In the genomic region with DNA sequence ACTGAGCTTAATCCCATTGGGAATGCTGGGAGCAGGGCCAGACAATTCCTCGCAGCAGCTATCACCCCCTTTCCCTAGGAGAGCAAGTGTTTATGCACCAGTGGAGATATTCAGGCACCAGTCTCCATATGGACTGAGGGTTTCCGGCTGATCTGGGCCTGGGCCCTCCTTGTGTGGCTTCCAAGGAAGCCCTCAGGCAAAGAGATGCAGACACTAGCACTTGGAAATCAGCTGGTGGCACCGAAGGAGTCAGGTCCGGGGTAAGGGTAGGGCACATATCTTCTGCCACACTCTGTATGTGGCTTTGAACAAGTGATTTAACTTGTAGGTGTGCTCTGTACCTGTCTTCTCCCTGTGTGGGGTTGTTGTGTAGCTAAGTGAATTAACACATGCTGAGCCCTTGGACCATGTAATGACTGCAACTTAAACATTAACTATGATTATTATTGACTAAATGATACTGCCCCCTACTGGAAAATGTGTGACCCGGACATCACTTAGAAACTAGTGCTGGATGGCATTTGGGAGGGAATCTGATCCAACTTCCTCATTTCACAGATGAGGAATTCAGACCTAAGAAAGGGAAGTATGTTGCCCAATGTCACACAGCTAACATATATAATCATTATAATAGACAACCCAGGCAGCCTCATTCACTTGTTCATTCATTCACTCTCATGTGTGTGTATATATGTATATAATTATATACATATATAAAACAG, we compare ENCODE assay signal across 1 cellular context.
A peak's percentile ranks its signal among the peaks of the same experiment; 100 is the strongest.
TF ChIP-seq lines count a peak whose summit lies in the region.

No MANE protein-coding gene starts in this region.

TF ChIP-seq in K562, 482 proteins besides CTCF, POLR2A, EP300 and RAD21 (continues in another document):
- TF ChIP-seq GMEB1 (CRISPR knock-in tag; IDR thresholded peaks at IDR 0.05): no peak
- no peak for TF ChIP-seq BHLHE40 (IDR thresholded peaks at IDR 0.05; ENCODE audit: low read length)
- TF ChIP-seq CEBPB (tag; IDR thresholded peaks at IDR 0.05): peak; percentile 75
- TF ChIP-seq, protein P1, sequence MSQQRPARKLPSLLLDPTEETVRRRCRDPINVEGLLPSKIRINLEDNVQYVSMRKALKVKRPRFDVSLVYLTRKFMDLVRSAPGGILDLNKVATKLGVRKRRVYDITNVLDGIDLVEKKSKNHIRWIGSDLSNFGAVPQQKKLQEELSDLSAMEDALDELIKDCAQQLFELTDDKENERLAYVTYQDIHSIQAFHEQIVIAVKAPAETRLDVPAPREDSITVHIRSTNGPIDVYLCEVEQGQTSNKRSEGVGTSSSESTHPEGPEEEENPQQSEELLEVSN (IDR thresholded peaks at IDR 0.05; ENCODE audit: borderline replicate concordance in 1 of 2, extremely low read depth in 1 of 2, insufficient read depth in 1 of 2, insufficient read length in 1 of 2, low read depth in 1 of 2, low read length in 1 of 2, poor library complexity in 1 of 2, severe bottlenecking in 1 of 2): no peak
- TF ChIP-seq ELF1 (tag; IDR thresholded peaks at IDR 0.05): peak; percentile 41; the same call in 1 of the 2 replicates
- TF ChIP-seq PTRF (tag; IDR thresholded peaks at IDR 0.05): no peak
- TF ChIP-seq, protein P2, sequence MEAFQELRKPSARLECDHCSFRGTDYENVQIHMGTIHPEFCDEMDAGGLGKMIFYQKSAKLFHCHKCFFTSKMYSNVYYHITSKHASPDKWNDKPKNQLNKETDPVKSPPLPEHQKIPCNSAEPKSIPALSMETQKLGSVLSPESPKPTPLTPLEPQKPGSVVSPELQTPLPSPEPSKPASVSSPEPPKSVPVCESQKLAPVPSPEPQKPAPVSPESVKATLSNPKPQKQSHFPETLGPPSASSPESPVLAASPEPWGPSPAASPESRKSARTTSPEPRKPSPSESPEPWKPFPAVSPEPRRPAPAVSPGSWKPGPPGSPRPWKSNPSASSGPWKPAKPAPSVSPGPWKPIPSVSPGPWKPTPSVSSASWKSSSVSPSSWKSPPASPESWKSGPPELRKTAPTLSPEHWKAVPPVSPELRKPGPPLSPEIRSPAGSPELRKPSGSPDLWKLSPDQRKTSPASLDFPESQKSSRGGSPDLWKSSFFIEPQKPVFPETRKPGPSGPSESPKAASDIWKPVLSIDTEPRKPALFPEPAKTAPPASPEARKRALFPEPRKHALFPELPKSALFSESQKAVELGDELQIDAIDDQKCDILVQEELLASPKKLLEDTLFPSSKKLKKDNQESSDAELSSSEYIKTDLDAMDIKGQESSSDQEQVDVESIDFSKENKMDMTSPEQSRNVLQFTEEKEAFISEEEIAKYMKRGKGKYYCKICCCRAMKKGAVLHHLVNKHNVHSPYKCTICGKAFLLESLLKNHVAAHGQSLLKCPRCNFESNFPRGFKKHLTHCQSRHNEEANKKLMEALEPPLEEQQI (IDR thresholded peaks at IDR 0.05): no peak
- TF ChIP-seq, protein P3, sequence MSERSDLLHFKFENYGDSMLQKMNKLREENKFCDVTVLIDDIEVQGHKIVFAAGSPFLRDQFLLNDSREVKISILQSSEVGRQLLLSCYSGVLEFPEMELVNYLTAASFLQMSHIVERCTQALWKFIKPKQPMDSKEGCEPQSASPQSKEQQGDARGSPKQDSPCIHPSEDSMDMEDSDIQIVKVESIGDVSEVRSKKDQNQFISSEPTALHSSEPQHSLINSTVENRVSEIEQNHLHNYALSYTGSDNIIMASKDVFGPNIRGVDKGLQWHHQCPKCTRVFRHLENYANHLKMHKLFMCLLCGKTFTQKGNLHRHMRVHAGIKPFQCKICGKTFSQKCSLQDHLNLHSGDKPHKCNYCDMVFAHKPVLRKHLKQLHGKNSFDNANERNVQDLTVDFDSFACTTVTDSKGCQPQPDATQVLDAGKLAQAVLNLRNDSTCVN (CRISPR knock-in tag; IDR thresholded peaks at IDR 0.05): no peak
- no peak for TF ChIP-seq HCFC1 (IDR thresholded peaks at IDR 0.05; ENCODE audit: low read depth, low read length)
- TF ChIP-seq, protein P4, sequence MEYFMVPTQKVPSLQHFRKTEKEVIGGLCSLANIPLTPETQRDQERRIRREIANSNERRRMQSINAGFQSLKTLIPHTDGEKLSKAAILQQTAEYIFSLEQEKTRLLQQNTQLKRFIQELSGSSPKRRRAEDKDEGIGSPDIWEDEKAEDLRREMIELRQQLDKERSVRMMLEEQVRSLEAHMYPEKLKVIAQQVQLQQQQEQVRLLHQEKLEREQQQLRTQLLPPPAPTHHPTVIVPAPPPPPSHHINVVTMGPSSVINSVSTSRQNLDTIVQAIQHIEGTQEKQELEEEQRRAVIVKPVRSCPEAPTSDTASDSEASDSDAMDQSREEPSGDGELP (CRISPR knock-in tag; IDR thresholded peaks at IDR 0.05; ENCODE audit: borderline replicate concordance): no peak
- no peak for TF ChIP-seq ETV5 (CRISPR knock-in tag; IDR thresholded peaks at IDR 0.05; ENCODE audit: low read depth)
- TF ChIP-seq ZNF764 (CRISPR knock-in tag; IDR thresholded peaks at IDR 0.05; ENCODE audit: low read depth): 0 out of 2 replicates have a peak, but pooled peaks have one; percentile 41
- TF ChIP-seq NR1H2 (CRISPR knock-in tag; IDR thresholded peaks at IDR 0.05): no peak
- no peak for TF ChIP-seq TEAD2 (tag; IDR thresholded peaks at IDR 0.05)
- TF ChIP-seq PPARD (CRISPR knock-in tag; IDR thresholded peaks at IDR 0.05): no peak
- TF ChIP-seq DMBX1 (CRISPR knock-in tag; IDR thresholded peaks at IDR 0.05; ENCODE audit: borderline replicate concordance): no peak
- TF ChIP-seq NFYB (IDR thresholded peaks at IDR 0.05; ENCODE audit: extremely low read depth, insufficient read length): no peak
- TF ChIP-seq HNRNPK (IDR thresholded peaks at IDR 0.05; ENCODE audit: low read depth, low read length, poor library complexity, severe bottlenecking): no peak
- peak; percentile 77; the same call in 1 of the 2 replicates for TF ChIP-seq CTBP1 (IDR thresholded peaks at IDR 0.05; ENCODE audit: borderline replicate concordance)
- no peak for TF ChIP-seq KAT8 (IDR thresholded peaks at IDR 0.05; ENCODE audit: low read depth)
- TF ChIP-seq ZNF224 (CRISPR knock-in tag; IDR thresholded peaks at IDR 0.05): no peak
- TF ChIP-seq ATF7 (IDR thresholded peaks at IDR 0.05): no peak
- no peak for TF ChIP-seq BMI1 (IDR thresholded peaks at IDR 0.05; ENCODE audit: low read length)
- no peak for TF ChIP-seq GATAD2B (IDR thresholded peaks at IDR 0.05; ENCODE audit: borderline replicate concordance)
- TF ChIP-seq ZNF24 (IDR thresholded peaks at IDR 0.05): peak; percentile 24; the same call in 1 of the 2 replicates
- TF ChIP-seq RBM25 (IDR thresholded peaks at IDR 0.05; ENCODE audit: low read depth, low read length, severe bottlenecking): no peak
- no peak for TF ChIP-seq ZNF41 (CRISPR knock-in tag; conservative IDR thresholded peaks at IDR 0.05)
- TF ChIP-seq FOXM1 (IDR thresholded peaks at IDR 0.05; ENCODE audit: low read depth): no peak
- TF ChIP-seq FOXM1 (CRISPR knock-in tag; IDR thresholded peaks at IDR 0.05; ENCODE audit: low read depth): no peak
- TF ChIP-seq, protein P5, sequence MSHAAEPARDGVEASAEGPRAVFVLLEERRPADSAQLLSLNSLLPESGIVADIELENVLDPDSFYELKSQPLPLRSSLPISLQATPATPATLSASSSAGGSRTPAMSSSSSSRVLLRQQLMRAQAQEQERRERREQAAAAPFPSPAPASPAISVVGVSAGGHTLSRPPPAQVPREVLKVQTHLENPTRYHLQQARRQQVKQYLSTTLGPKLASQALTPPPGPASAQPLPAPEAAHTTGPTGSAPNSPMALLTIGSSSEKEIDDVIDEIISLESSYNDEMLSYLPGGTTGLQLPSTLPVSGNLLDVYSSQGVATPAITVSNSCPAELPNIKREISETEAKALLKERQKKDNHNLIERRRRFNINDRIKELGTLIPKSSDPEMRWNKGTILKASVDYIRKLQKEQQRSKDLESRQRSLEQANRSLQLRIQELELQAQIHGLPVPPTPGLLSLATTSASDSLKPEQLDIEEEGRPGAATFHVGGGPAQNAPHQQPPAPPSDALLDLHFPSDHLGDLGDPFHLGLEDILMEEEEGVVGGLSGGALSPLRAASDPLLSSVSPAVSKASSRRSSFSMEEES (CRISPR knock-in tag; IDR thresholded peaks at IDR 0.05): no peak
- TF ChIP-seq, protein P6, sequence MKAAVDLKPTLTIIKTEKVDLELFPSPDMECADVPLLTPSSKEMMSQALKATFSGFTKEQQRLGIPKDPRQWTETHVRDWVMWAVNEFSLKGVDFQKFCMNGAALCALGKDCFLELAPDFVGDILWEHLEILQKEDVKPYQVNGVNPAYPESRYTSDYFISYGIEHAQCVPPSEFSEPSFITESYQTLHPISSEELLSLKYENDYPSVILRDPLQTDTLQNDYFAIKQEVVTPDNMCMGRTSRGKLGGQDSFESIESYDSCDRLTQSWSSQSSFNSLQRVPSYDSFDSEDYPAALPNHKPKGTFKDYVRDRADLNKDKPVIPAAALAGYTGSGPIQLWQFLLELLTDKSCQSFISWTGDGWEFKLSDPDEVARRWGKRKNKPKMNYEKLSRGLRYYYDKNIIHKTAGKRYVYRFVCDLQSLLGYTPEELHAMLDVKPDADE (conservative IDR thresholded peaks at IDR 0.05; ENCODE audit: control insufficient read depth, low read depth, low read length): no peak
- TF ChIP-seq ZNF77 (CRISPR knock-in tag; IDR thresholded peaks at IDR 0.05): no peak
- no peak for TF ChIP-seq CBFA2T2 (conservative IDR thresholded peaks at IDR 0.05)
- TF ChIP-seq POLR3A (IDR thresholded peaks at IDR 0.05; ENCODE audit: borderline replicate concordance, extremely low read depth, insufficient read depth, insufficient read length): no peak
- TF ChIP-seq, protein P7, sequence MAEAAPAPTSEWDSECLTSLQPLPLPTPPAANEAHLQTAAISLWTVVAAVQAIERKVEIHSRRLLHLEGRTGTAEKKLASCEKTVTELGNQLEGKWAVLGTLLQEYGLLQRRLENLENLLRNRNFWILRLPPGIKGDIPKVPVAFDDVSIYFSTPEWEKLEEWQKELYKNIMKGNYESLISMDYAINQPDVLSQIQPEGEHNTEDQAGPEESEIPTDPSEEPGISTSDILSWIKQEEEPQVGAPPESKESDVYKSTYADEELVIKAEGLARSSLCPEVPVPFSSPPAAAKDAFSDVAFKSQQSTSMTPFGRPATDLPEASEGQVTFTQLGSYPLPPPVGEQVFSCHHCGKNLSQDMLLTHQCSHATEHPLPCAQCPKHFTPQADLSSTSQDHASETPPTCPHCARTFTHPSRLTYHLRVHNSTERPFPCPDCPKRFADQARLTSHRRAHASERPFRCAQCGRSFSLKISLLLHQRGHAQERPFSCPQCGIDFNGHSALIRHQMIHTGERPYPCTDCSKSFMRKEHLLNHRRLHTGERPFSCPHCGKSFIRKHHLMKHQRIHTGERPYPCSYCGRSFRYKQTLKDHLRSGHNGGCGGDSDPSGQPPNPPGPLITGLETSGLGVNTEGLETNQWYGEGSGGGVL (CRISPR knock-in tag; IDR thresholded peaks at IDR 0.05): no peak
- TF ChIP-seq EHMT2 (IDR thresholded peaks at IDR 0.05): no peak
- TF ChIP-seq ZNF589 (CRISPR knock-in tag; IDR thresholded peaks at IDR 0.05; ENCODE audit: low read depth): no peak
- no peak for TF ChIP-seq KHSRP (IDR thresholded peaks at IDR 0.05)
- TF ChIP-seq ZNF696 (CRISPR knock-in tag; conservative IDR thresholded peaks at IDR 0.05): no peak
- TF ChIP-seq ZBTB34 (CRISPR knock-in tag; IDR thresholded peaks at IDR 0.05): no peak
- no peak for TF ChIP-seq BDP1 (IDR thresholded peaks at IDR 0.05; ENCODE audit: insufficient read depth, insufficient read length)
- no peak for TF ChIP-seq SREBF1 (IDR thresholded peaks at IDR 0.05; ENCODE audit: borderline replicate concordance, low read depth, low read length)
- no peak for TF ChIP-seq CREB1 (IDR thresholded peaks at IDR 0.05)
- TF ChIP-seq CREB1 (CRISPR knock-in tag; IDR thresholded peaks at IDR 0.05): no peak
- no peak for TF ChIP-seq GTF2E2 (tag; IDR thresholded peaks at IDR 0.05)
- TF ChIP-seq CREBBP (IDR thresholded peaks at IDR 0.05; ENCODE audit: low read depth, low read length): no peak
- no peak for TF ChIP-seq STAG1 (CRISPR knock-in tag; IDR thresholded peaks at IDR 0.05; ENCODE audit: borderline replicate concordance)
- TF ChIP-seq, protein P8, sequence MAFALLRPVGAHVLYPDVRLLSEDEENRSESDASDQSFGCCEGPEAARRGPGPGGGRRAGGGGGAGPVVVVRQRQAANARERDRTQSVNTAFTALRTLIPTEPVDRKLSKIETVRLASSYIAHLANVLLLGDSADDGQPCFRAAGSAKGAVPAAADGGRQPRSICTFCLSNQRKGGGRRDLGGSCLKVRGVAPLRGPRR (CRISPR knock-in tag; IDR thresholded peaks at IDR 0.05): no peak
- peak; percentile 53; the same call in 1 of the 2 replicates for TF ChIP-seq TEAD4 (IDR thresholded peaks at IDR 0.05; ENCODE audit: low read length)
- TF ChIP-seq TEAD4 (CRISPR knock-in tag; IDR thresholded peaks at IDR 0.05; ENCODE audit: borderline replicate concordance): no peak
- no peak for TF ChIP-seq POLR2G (IDR thresholded peaks at IDR 0.05; ENCODE audit: low read depth, low read length)
- TF ChIP-seq RAD51 (IDR thresholded peaks at IDR 0.05; ENCODE audit: borderline replicate concordance, low read depth): no peak
- TF ChIP-seq KDM4B (IDR thresholded peaks at IDR 0.05; ENCODE audit: borderline replicate concordance in 2 of 2, low read depth in 1 of 2): no peak
- no peak for TF ChIP-seq ZNF121 (CRISPR knock-in tag; conservative IDR thresholded peaks at IDR 0.05)
- peak; percentile 22; the same call in 1 of the 2 replicates for TF ChIP-seq RB1 (IDR thresholded peaks at IDR 0.05; ENCODE audit: low read depth)
- no peak for TF ChIP-seq PYGO2 (tag; IDR thresholded peaks at IDR 0.05)
- TF ChIP-seq PURB (CRISPR knock-in tag; IDR thresholded peaks at IDR 0.05; ENCODE audit: low read depth): no peak
- TF ChIP-seq ZBTB7A (IDR thresholded peaks at IDR 0.05; ENCODE audit: borderline replicate concordance, control insufficient read depth, low read depth, low read length): no peak
- no peak for TF ChIP-seq RHOXF2B (CRISPR knock-in tag; conservative IDR thresholded peaks at IDR 0.05)
